Comparison of ENCODE assay signal across 26 cellular contexts in genomic region chr5:122390107-122390506, GRCh38.
DNase-seq lines count a peak whose midpoint lies in the region; ATAC-seq, FAIRE-seq and TF ChIP-seq lines count a peak whose summit lies in the region.
"Had no signal": no experiment of that assay in that cellular context is flagged by ENCODE, and none has a peak within 500 bp of the region (broad histone marks: within the 10 kb centered on the region; RNA-seq: fewer than 3 reads in every experiment).

No MANE protein-coding gene starts in this region.

- peak overlapping the region; percentile 46 for H3K4me2 ChIP-seq in neural cell (ENCODE audit: low read length)

- H3K9me3 ChIP-seq in neural cell (ENCODE audit: low read length) (no peaks in the 10 kb centered on the region), pancreas (no peaks in the 10 kb centered on the region)
- H3K9me3 ChIP-seq: MG63 had no signal

- H3K4me3 ChIP-seq in neural cell (ENCODE audit: low read length): peak overlapping the region; percentile 40
- no peak overlapping the region for H3K4me3 ChIP-seq in pancreas
- H3K4me3 ChIP-seq: MG63 had no signal

- H4K20me1 ChIP-seq in neural cell (ENCODE audit: insufficient read depth): no peaks in the 10 kb centered on the region

- peak overlapping the region; percentile 21 for H3K9ac ChIP-seq in neural cell (ENCODE audit: low read length)

- FAIRE-seq in pancreas (lab: Jason Lieb, UNC): no peak
- FAIRE-seq: GM12891, GM18507, HTR-8/SVneo had no signal

- no peak overlapping the region for H2AFZ ChIP-seq in neural cell (ENCODE audit: low read depth, low read length)

- TF ChIP-seq CTCF in neural cell (IDR thresholded peaks at IDR 0.05; ENCODE audit: poor library complexity, severe bottlenecking): no peak
- TF ChIP-seq CTCF in pancreas (IDR thresholded peaks at IDR 0.05): no peak

- intact Hi-C loops in pancreas (cut with DNase I): no loop called here

- TF ChIP-seq RAD21 in neural cell (conservative IDR thresholded peaks at IDR 0.05): no peak

- no peaks in the 10 kb centered on the region for H3K4me1 ChIP-seq in pancreas

- H3K36me3 ChIP-seq in neural cell (ENCODE audit: insufficient read depth, low read length) (no peaks in the 10 kb centered on the region), pancreas (no peaks in the 10 kb centered on the region)
- H3K36me3 ChIP-seq: MG63 had no signal

- WGBS in pancreas, 2 donors: 78% methylated on average over 7 of the region's 7 CpGs

- POLR2A ChIA-PET in HEK293T (lab: Yijun Ruan, JAX): no interaction called here

- DNase-seq in HEK293T (ENCODE audit: extremely low spot score) (no peak), NCI-H2227 treated with DMSO at 0.1 percent for 48 hours (lab: John Stamatoyannopoulos, UW) (peak; percentile 51), caudate nucleus (lab: John Stamatoyannopoulos, UW) (peak in 45 of 61 donors; percentile 5 to 89 (median 31)), NCI-H146 treated with DMSO at 0.1 percent for 48 hours (lab: John Stamatoyannopoulos, UW; ENCODE audit: unreplicated experiment) (no peak), NCI-H146 (lab: John Stamatoyannopoulos, UW) (no peak), pancreas (no peak)
- DNase-seq: ACHN; C1 segment of cervical spinal cord; CD8-positive, alpha-beta memory T cell; DMS53; EL; H7; Karpas-422; MG63; NCI-H1048; NCI-H1694 treated with DMSO at 0.1 percent for 48 hours; NCI-H2107; NCI-H446 treated with DMSO at 0.1 percent for 48 hours; PC-3; RPMI8226; SHP77 treated with DMSO at 0.1 percent for 48 hours had no signal

- ATAC-seq in pancreas (no peak), HG03159 (IDR thresholded peaks at IDR 0.05; ENCODE audit: unreplicated experiment) (no peak)
- ATAC-seq: PC-3 had no signal

- CTCF ChIA-PET in HEK293T (lab: Yijun Ruan, JAX): no interaction called here

- H3K27me3 ChIP-seq in neural cell (ENCODE audit: insufficient read depth, low read depth, low read length) (no peaks in the 10 kb centered on the region), pancreas (no peaks in the 10 kb centered on the region)
- H3K27me3 ChIP-seq: MG63 had no signal

- TF ChIP-seq EP300 in neural cell (conservative IDR thresholded peaks at IDR 0.05; ENCODE audit: poor library complexity, severe bottlenecking): peak; percentile 84

- H3K27ac ChIP-seq in caudate nucleus (ENCODE audit: low read depth, low read length) (no peak overlapping the region), neural cell (ENCODE audit: low read length) (peak overlapping the region; percentile 73), pancreas (no peak overlapping the region)

- no peaks in the 10 kb centered on the region for H3K79me2 ChIP-seq in neural cell (replicated peaks; ENCODE audit: insufficient read depth, low read length)

- no peaks in the 10 kb centered on the region for H3F3A ChIP-seq in neural cell (ENCODE audit: insufficient read depth, low read length, poor library complexity, severe bottlenecking)

- peaks cover 3% of the 10 kb centered on the region for H3K9me2 ChIP-seq in neural cell (ENCODE audit: insufficient read depth, low read length)

TF ChIP-seq in HEK293T, 16 proteins besides CTCF, POLR2A, EP300 and RAD21:
- TF ChIP-seq HDGF (IDR thresholded peaks at IDR 0.05; ENCODE audit: borderline replicate concordance) (no peak), PKNOX1 (IDR thresholded peaks at IDR 0.05) (0 out of 2 replicates have a peak, but pooled peaks have one; percentile 27)

TF ChIP-seq in neural cell, 6 proteins besides CTCF, POLR2A, EP300 and RAD21:
- TF ChIP-seq SMC3 (conservative IDR thresholded peaks at IDR 0.05; ENCODE audit: poor library complexity) (no peak), EZH2 (IDR thresholded peaks at IDR 0.05; ENCODE audit: borderline replicate concordance, insufficient read depth, low read length, poor library complexity, severe bottlenecking) (no peak), TAF1 (IDR thresholded peaks at IDR 0.05; ENCODE audit: low read depth) (no peak), MXI1 (conservative IDR thresholded peaks at IDR 0.05; ENCODE audit: poor library complexity, severe bottlenecking) (no peak), REST (IDR thresholded peaks at IDR 0.05; ENCODE audit: borderline replicate concordance) (peak; percentile 77), POLR2AphosphoS5 (IDR thresholded peaks at IDR 0.05) (peak; percentile 81)

Comparison
In these comparisons a context has a peak if more than half of its experiments do, and no peak if none do; other contexts are left out.
1. DNase-seq: peak in NCI-H2227 treated with DMSO at 0.1 percent for 48 hours (single experiment) and caudate nucleus (45 of 61); none in HEK293T (single experiment), NCI-H146 treated with DMSO at 0.1 percent for 48 hours (single experiment), NCI-H146 (single experiment) and pancreas (0 of 6).